Comparison of ENCODE assay signal across 1 cellular context in the genomic region with DNA sequence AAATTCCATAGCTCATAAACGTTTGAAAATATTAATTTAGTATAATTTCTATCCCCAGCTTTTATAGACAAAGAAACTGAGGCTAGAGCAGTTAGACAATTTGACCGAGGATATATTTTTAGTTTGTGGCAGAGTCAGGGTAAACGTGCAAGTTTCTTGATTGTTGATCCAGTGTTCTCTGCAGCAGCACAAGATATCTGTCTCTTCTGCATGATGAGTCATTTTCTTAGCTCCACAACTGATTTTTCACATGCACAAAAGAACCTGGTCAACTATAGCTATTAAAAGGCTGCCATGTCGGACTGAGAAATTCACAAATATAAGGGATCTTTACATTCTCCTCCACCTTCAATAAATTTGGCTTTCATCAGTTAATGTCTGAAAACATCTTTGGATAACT.
TF ChIP-seq lines count a peak whose summit lies in the region.

No MANE protein-coding gene starts in this region.

TF ChIP-seq in HEK293, 187 proteins besides CTCF, POLR2A, EP300 and RAD21 (continued from another document):
- TF ChIP-seq TCF7L2 (IDR thresholded peaks at IDR 0.05; ENCODE audit: borderline replicate concordance, low read depth, low read length) = no peak
- TF ChIP-seq ZBTB17 (tag by site-specific recombination; IDR thresholded peaks at IDR 0.05) = peak; percentile 19; the same call in 1 of the 2 replicates
- TF ChIP-seq ZNF707 (tag by site-specific recombination; IDR thresholded peaks at IDR 0.05) = no peak
- no peak for TF ChIP-seq ZNF2 (tag by site-specific recombination; IDR thresholded peaks at IDR 0.05)
- no peak for TF ChIP-seq ZNF404 (tag by site-specific recombination; IDR thresholded peaks at IDR 0.05)
- TF ChIP-seq OSR2 (tag by site-specific recombination; IDR thresholded peaks at IDR 0.05) = no peak
